Comparison of ENCODE assay signal across 1 cellular context in genomic region chrX:46573896-46574336, GRCh38.
A peak's percentile ranks its signal among the peaks of the same experiment; 100 is the strongest.
TF ChIP-seq lines count a peak whose summit lies in the region.

No MANE protein-coding gene starts in this region.

TF ChIP-seq in HEK293, 187 proteins besides CTCF, POLR2A, EP300 and RAD21 (continued from another document):
- TF ChIP-seq ZNF664 (tag by site-specific recombination; IDR thresholded peaks at IDR 0.05) (no peak), ZFP41 (tag by site-specific recombination; IDR thresholded peaks at IDR 0.05; ENCODE audit: borderline replicate concordance) (no peak), ZBTB48 (tag by site-specific recombination; IDR thresholded peaks at IDR 0.05) (no peak), TRIM28 (IDR thresholded peaks at IDR 0.05; ENCODE audit: borderline replicate concordance, low read length) (no peak), ZNF777 (tag by site-specific recombination; IDR thresholded peaks at IDR 0.05; ENCODE audit: borderline replicate concordance) (peak; percentile 63; the same call in 1 of the 2 replicates), ZSCAN30 (tag by site-specific recombination; IDR thresholded peaks at IDR 0.05) (no peak), ZNF488 (tag by site-specific recombination; IDR thresholded peaks at IDR 0.05) (no peak), ZNF169 (tag by site-specific recombination; IDR thresholded peaks at IDR 0.05) (no peak), ZNF585B (tag by site-specific recombination; IDR thresholded peaks at IDR 0.05) (no peak), ZNF433 (tag by site-specific recombination; IDR thresholded peaks at IDR 0.05; ENCODE audit: low read depth) (no peak), ZNF248 (tag by site-specific recombination; IDR thresholded peaks at IDR 0.05) (no peak), ZNF335 (tag by site-specific recombination; conservative IDR thresholded peaks at IDR 0.05) (no peak), ZNF132 (tag by site-specific recombination; IDR thresholded peaks at IDR 0.05; ENCODE audit: borderline replicate concordance) (no peak), ZSCAN18 (tag by site-specific recombination; IDR thresholded peaks at IDR 0.05) (no peak), ZNF600 (tag by site-specific recombination; IDR thresholded peaks at IDR 0.05) (peak; percentile 24; the same call in 1 of the 2 replicates)
- TF ChIP-seq, protein P1, sequence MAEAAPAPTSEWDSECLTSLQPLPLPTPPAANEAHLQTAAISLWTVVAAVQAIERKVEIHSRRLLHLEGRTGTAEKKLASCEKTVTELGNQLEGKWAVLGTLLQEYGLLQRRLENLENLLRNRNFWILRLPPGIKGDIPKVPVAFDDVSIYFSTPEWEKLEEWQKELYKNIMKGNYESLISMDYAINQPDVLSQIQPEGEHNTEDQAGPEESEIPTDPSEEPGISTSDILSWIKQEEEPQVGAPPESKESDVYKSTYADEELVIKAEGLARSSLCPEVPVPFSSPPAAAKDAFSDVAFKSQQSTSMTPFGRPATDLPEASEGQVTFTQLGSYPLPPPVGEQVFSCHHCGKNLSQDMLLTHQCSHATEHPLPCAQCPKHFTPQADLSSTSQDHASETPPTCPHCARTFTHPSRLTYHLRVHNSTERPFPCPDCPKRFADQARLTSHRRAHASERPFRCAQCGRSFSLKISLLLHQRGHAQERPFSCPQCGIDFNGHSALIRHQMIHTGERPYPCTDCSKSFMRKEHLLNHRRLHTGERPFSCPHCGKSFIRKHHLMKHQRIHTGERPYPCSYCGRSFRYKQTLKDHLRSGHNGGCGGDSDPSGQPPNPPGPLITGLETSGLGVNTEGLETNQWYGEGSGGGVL (tag by site-specific recombination; IDR thresholded peaks at IDR 0.05): peak; percentile 38; the same call in 1 of the 2 replicates
- TF ChIP-seq, protein P2, sequence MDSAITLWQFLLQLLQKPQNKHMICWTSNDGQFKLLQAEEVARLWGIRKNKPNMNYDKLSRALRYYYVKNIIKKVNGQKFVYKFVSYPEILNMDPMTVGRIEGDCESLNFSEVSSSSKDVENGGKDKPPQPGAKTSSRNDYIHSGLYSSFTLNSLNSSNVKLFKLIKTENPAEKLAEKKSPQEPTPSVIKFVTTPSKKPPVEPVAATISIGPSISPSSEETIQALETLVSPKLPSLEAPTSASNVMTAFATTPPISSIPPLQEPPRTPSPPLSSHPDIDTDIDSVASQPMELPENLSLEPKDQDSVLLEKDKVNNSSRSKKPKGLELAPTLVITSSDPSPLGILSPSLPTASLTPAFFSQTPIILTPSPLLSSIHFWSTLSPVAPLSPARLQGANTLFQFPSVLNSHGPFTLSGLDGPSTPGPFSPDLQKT (IDR thresholded peaks at IDR 0.05; ENCODE audit: borderline replicate concordance, low read depth, low read length): no peak
- TF ChIP-seq, protein P3, sequence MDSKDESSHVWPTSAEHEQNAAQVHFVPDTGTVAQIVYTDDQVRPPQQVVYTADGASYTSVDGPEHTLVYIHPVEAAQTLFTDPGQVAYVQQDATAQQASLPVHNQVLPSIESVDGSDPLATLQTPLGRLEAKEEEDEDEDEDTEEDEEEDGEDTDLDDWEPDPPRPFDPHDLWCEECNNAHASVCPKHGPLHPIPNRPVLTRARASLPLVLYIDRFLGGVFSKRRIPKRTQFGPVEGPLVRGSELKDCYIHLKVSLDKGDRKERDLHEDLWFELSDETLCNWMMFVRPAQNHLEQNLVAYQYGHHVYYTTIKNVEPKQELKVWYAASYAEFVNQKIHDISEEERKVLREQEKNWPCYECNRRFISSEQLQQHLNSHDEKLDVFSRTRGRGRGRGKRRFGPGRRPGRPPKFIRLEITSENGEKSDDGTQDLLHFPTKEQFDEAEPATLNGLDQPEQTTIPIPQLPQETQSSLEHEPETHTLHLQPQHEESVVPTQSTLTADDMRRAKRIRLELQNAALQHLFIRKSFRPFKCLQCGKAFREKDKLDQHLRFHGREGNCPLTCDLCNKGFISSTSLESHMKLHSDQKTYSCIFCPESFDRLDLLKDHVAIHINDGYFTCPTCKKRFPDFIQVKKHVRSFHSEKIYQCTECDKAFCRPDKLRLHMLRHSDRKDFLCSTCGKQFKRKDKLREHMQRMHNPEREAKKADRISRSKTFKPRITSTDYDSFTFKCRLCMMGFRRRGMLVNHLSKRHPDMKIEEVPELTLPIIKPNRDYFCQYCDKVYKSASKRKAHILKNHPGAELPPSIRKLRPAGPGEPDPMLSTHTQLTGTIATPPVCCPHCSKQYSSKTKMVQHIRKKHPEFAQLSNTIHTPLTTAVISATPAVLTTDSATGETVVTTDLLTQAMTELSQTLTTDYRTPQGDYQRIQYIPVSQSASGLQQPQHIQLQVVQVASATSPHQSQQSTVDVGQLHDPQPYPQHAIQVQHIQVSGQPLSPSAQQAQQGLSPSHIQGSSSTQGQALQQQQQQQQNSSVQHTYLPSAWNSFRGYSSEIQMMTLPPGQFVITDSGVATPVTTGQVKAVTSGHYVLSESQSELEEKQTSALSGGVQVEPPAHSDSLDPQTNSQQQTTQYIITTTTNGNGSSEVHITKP (tag by site-specific recombination; IDR thresholded peaks at IDR 0.05): no peak
- TF ChIP-seq, protein P4, sequence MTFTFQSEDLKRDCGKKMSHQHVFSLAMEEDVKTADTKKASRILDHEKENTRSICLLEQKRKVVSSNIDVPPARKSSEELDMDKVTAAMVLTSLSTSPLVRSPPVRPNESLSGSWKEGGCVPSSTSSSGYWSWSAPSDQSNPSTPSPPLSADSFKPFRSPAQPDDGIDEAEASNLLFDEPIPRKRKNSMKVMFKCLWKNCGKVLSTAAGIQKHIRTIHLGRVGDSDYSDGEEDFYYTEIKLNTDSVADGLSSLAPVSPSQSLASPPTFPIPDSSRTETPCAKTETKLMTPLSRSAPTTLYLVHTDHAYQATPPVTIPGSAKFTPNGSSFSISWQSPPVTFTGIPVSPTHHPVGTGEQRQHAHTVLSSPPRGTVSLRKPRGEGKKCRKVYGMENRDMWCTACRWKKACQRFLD (tag by site-specific recombination; IDR thresholded peaks at IDR 0.05): no peak
- TF ChIP-seq, protein P5, sequence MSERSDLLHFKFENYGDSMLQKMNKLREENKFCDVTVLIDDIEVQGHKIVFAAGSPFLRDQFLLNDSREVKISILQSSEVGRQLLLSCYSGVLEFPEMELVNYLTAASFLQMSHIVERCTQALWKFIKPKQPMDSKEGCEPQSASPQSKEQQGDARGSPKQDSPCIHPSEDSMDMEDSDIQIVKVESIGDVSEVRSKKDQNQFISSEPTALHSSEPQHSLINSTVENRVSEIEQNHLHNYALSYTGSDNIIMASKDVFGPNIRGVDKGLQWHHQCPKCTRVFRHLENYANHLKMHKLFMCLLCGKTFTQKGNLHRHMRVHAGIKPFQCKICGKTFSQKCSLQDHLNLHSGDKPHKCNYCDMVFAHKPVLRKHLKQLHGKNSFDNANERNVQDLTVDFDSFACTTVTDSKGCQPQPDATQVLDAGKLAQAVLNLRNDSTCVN (tag by site-specific recombination; optimal IDR thresholded peaks at IDR 0.05): peak; percentile 79
